ENCODE assay signal across 8 cellular contexts in genomic region chr20:2508631-2509467, GRCh38. TPM values are rescaled to one million over a fixed set of nuclear protein-coding genes. Genes with fewer than 3 reads are reported as not detected.
DNase-seq lines count a peak whose midpoint lies in the region; ATAC-seq and TF ChIP-seq lines count a peak whose summit lies in the region.

Gene ZNF343 (minus strand): TSS chr20:2508915. CDS start chr20:2493895, 15,020 bp downstream.

- no TSS peak for BruUV-seq in Calu3 (replicated peaks; lab: Mats Ljungman, UMichigan)

- peak within 1 kb of the TSS; percentile 29 for H3K27ac ChIP-seq in OCI-LY1 (ENCODE audit: low read depth, low read length, poor library complexity, severe bottlenecking)

- peak within 1 kb of the TSS; percentile 98 for H3K4me3 Mint-ChIP-seq in Calu3 (ENCODE audit: low read depth, unreplicated experiment)

- no peaks in the 10 kb centered on the region for H4K20me1 ChIP-seq in OCI-LY1 (ENCODE audit: insufficient read depth, low read length)

- H3K9me3 Mint-ChIP-seq in Calu3 (ENCODE audit: low read depth, unreplicated experiment) = no peaks in the 10 kb centered on the region

- peak within 1 kb of the TSS; percentile 80 for H3K27ac Mint-ChIP-seq in Calu3 (ENCODE audit: unreplicated experiment)

- H3K79me2 ChIP-seq in OCI-LY1 (ENCODE audit: insufficient read depth, low read length) = peaks cover 16% of the 10 kb centered on the region

- no peaks in the 10 kb centered on the region for H3F3A ChIP-seq in OCI-LY1 (ENCODE audit: insufficient read depth, low read length)

- ATAC-seq in GM21367 (IDR thresholded peaks at IDR 0.05; ENCODE audit: unreplicated experiment) = peak; percentile 92
- ATAC-seq in mucosa of descending colon = peak; percentile 97

- peaks cover 16% of the 10 kb centered on the region for H3K36me3 Mint-ChIP-seq in Calu3 (ENCODE audit: insufficient read depth, unreplicated experiment)

- peak within 1 kb of the TSS; percentile 87 for H3K4me2 ChIP-seq in OCI-LY1 (ENCODE audit: low read length)

- no peaks in the 10 kb centered on the region for H3K27me3 Mint-ChIP-seq in Calu3 (ENCODE audit: unreplicated experiment)

- H3K4me3 ChIP-seq in OCI-LY1 (ENCODE audit: low read depth, low read length, poor library complexity, severe bottlenecking) (peak within 1 kb of the TSS; percentile 76), epithelial cell of esophagus (ENCODE audit: low read length) (peak within 1 kb of the TSS; percentile 94), mucosa of descending colon (peak within 1 kb of the TSS; percentile 63)

- peak within 1 kb of the TSS; percentile 73 for H3K9ac ChIP-seq in OCI-LY1 (ENCODE audit: low read length)

- no peaks in the 10 kb centered on the region for H3K27me3 ChIP-seq in OCI-LY1 (ENCODE audit: insufficient read depth, low read length)

- H2AFZ ChIP-seq in OCI-LY1 (ENCODE audit: low read length) = peak within 1 kb of the TSS; percentile 26; the same call in 1 of the 2 replicates

- H3K9me3 ChIP-seq in OCI-LY1 (ENCODE audit: low read length) = no peaks in the 10 kb centered on the region
- no peaks in the 10 kb centered on the region for H3K9me3 ChIP-seq in mucosa of descending colon

- intact Hi-C loops in Calu3 (cut with micrococcal nuclease; ENCODE audit: unreplicated experiment) = no loop called here
- intact Hi-C loops in mucosa of descending colon (cut with DNase I, micrococcal nuclease) = no loop called here

- H3K9me2 ChIP-seq in OCI-LY1 (ENCODE audit: low read depth, low read length) = no peaks in the 10 kb centered on the region

- H3K4me1 Mint-ChIP-seq in Calu3 (ENCODE audit: low read depth, unreplicated experiment) = no peaks in the 10 kb centered on the region

- CTCF ChIA-PET in Calu3 (lab: Charles Lee) = interaction anchor here (0.6 kb wide), 1 partner anchor 35 kb away, joined by 4 read pairs; no protein-coding TSS in a partner anchor

- H3K36me3 ChIP-seq in OCI-LY1 (ENCODE audit: insufficient read depth, low read length) (no peaks in the 10 kb centered on the region; the same call in 1 of the 2 replicates), mucosa of descending colon (ENCODE audit: low read depth) (no peaks in the 10 kb centered on the region)

- H3K4me1 ChIP-seq in OCI-LY1 (ENCODE audit: insufficient read depth, low read length, severe bottlenecking) (peaks cover 17% of the 10 kb centered on the region), mucosa of descending colon (ENCODE audit: low read depth) (no peaks in the 10 kb centered on the region)

- DNase-seq in Calu3 (peak; percentile 53), HT1080 (ENCODE audit: low read depth) (peak; percentile 85), epithelial cell of esophagus (ENCODE audit: low read depth) (peak; percentile 84), mucosa of descending colon (peak; percentile 83 to 85 (median 84))
- peak; percentile 88 for DNase-seq in activated CD8-positive, alpha-beta memory T cell treated with anti-CD3 and anti-CD28 coated beads, Interleukin-2, amount 50 U/mL, for 48 hours
- peak; percentile 51 for DNase-seq in stimulated activated CD8-positive, alpha-beta memory T cell treated with anti-CD3 and anti-CD28 coated beads, Interleukin-4, amount 100 ng/mL, for 4 hours (ENCODE audit: low read depth in 2 of 2, low spot score in 1 of 2)

- TF ChIP-seq CTCF in Calu3 (IDR thresholded peaks at IDR 0.05; ENCODE audit: unreplicated experiment) (no peak), OCI-LY1 (IDR thresholded peaks at IDR 0.05; ENCODE audit: low read length) (no peak; the same call in 1 of the 2 replicates), epithelial cell of esophagus (IDR thresholded peaks at IDR 0.05; ENCODE audit: insufficient read depth, low read depth, low read length, missing control alignments) (no peak), mucosa of descending colon (IDR thresholded peaks at IDR 0.05) (no peak)

RNA-seq across cellular contexts. Expression of gene ZNF343, which starts in this region (rescaled TPM):
- total RNA-seq in Calu3 (2022) (6.5 and 6.8 TPM in 2 replicates), mucosa of descending colon (10 to 100 TPM in 1 of 3 donors, 1 to 10 TPM in 2; 6.9 to 12.1 (median 9.8) TPM)
- 12.8 and 19.6 TPM in 2 replicates for total RNA-seq in HT1080 (2014; rRNA removed; shearing (Covaris generic))
- polyA plus RNA-seq in HT1080 (2015; cell fraction: cytosol; rRNA removed) = 12.3 and 13.9 TPM in 2 replicates
- 26.3 and 28.8 TPM in 2 replicates for polyA plus RNA-seq in HT1080 (2015; cell fraction: nucleus; rRNA removed)

Comparison
In these comparisons a context has a peak if more than half of its experiments do, and no peak if none do; other contexts are left out.
1. Peak in every context shown above with its lines: DNase-seq, ATAC-seq, H3K4me3 ChIP-seq and H3K27ac ChIP-seq.